ENCODE assay signal across 8 cellular contexts in genomic region chr10:102135956-102136526, GRCh38. TPM values are rescaled to one million over a fixed set of nuclear protein-coding genes. Genes with fewer than 3 reads are reported as not detected.
DNase-seq lines count a peak whose midpoint lies in the region; ATAC-seq, FAIRE-seq and TF ChIP-seq lines count a peak whose summit lies in the region.
"Had no signal": no experiment of that assay in that cellular context is flagged by ENCODE, and none has a peak within 500 bp of the region (broad histone marks: within the 10 kb centered on the region; RNA-seq: fewer than 3 reads in every experiment).

No MANE protein-coding gene starts in this region.

- H3K4me3 ChIP-seq in DOHH2 (ENCODE audit: low read length): peak overlapping the region; percentile 19; the same call in 1 of the 2 replicates
- H3K4me3 ChIP-seq in OCI-LY7 (ENCODE audit: low read depth, low read length, poor library complexity, severe bottlenecking): peak overlapping the region; percentile 87
- H3K4me3 ChIP-seq in keratinocyte (ENCODE audit: control insufficient read depth in 2 of 3, extremely low read depth in 1 of 3, insufficient read depth in 2 of 3, low read depth in 1 of 3, low read length in 3 of 3): peak overlapping the region in 2 of 3 experiments; percentile 22 to 46
- no peak overlapping the region for H3K4me3 ChIP-seq in colonic mucosa

- H3K27me3 ChIP-seq in CD4-positive, alpha-beta T cell (ENCODE audit: control insufficient read depth, insufficient read depth, low read length): no peaks in the 10 kb centered on the region
- no peaks in the 10 kb centered on the region for H3K27me3 ChIP-seq in DOHH2 (ENCODE audit: control insufficient read depth, low read length)
- no peaks in the 10 kb centered on the region for H3K27me3 ChIP-seq in keratinocyte (ENCODE audit: control insufficient read depth, extremely low read depth, insufficient read depth, low read length)
- no peaks in the 10 kb centered on the region for H3K27me3 ChIP-seq in colonic mucosa

- H3K4me1 Mint-ChIP-seq in CD4-positive, alpha-beta T cell (ENCODE audit: low read depth): peaks cover 39% of the 10 kb centered on the region

- no peaks in the 10 kb centered on the region for H3K9me3 Mint-ChIP-seq in CD4-positive, alpha-beta T cell

- DNase-seq in CD4-positive, alpha-beta T cell: no peak
- DNase-seq in OCI-LY7 (ENCODE audit: low spot score): no peak
- DNase-seq in keratinocyte (ENCODE audit: low read depth, low spot score): no peak
- DNase-seq in D341Med (ENCODE audit: low spot score): no peak
- no peak for DNase-seq in colonic mucosa
- DNase-seq: activated CD4-positive, alpha-beta T cell treated with anti-CD3 and anti-CD28 coated beads, Interleukin-2, amount 50 U/mL, for 1 hour had no signal

- H3K36me3 Mint-ChIP-seq in CD4-positive, alpha-beta T cell (ENCODE audit: low read depth): peaks cover 51% of the 10 kb centered on the region

- no peak for TF ChIP-seq CTCF in CD4-positive, alpha-beta T cell (IDR thresholded peaks at IDR 0.05)
- TF ChIP-seq CTCF in DOHH2 (IDR thresholded peaks at IDR 0.05; ENCODE audit: low read depth, low read length, poor library complexity, severe bottlenecking): no peak
- TF ChIP-seq CTCF in OCI-LY7 (conservative IDR thresholded peaks at IDR 0.05; ENCODE audit: low read length): no peak
- TF ChIP-seq CTCF in keratinocyte (optimal IDR thresholded peaks at IDR 0.05 in 1 of 3, IDR thresholded peaks at IDR 0.05 in 1 of 3, conservative IDR thresholded peaks at IDR 0.05 in 1 of 3; ENCODE audit: extremely low read depth in 1 of 3, insufficient read depth in 2 of 3, low read length in 3 of 3): no peak
- no peak for TF ChIP-seq CTCF in colonic mucosa (IDR thresholded peaks at IDR 0.05)

- H3F3A ChIP-seq in DOHH2 (ENCODE audit: control insufficient read depth, insufficient read depth): no peaks in the 10 kb centered on the region

- H3K27me3 Mint-ChIP-seq in CD4-positive, alpha-beta T cell: no peaks in the 10 kb centered on the region

- H3K36me3 ChIP-seq in DOHH2 (ENCODE audit: control insufficient read depth, low read length) (peaks cover 81% of the 10 kb centered on the region), OCI-LY7 (ENCODE audit: insufficient read depth, low read length) (peaks cover 75% of the 10 kb centered on the region), keratinocyte (ENCODE audit: control insufficient read depth in 2 of 2, extremely low read depth in 1 of 2, insufficient read depth in 2 of 2, low read length in 2 of 2) (peaks cover 37 to 48% of the 10 kb centered on the region in 2 experiments), colonic mucosa (peaks cover 26% of the 10 kb centered on the region)

- H3K4me1 ChIP-seq in DOHH2 (ENCODE audit: control insufficient read depth, low read length) (peaks cover 28% of the 10 kb centered on the region), OCI-LY7 (ENCODE audit: insufficient read depth, low read length, poor library complexity, severe bottlenecking) (peaks cover 34% of the 10 kb centered on the region), keratinocyte (ENCODE audit: control insufficient read depth, extremely low read depth, insufficient read depth, low read length) (peaks cover 46% of the 10 kb centered on the region), colonic mucosa (peaks cover 12% of the 10 kb centered on the region)

- intact Hi-C loops in CD4-positive, alpha-beta T cell (cut with DNase I, micrococcal nuclease): loop anchor here in 1 of 2 experiments (10.0 kb wide), 1 partner anchor 609 kb away; the partner anchor contains the start of gene WBP1L
- intact Hi-C loops in OCI-LY7 (cut with micrococcal nuclease; ENCODE audit: unreplicated experiment): no loop called here
- intact Hi-C loops in colonic mucosa (cut with DNase I): no loop called here

- peaks cover 10% of the 10 kb centered on the region for H3K9me1 ChIP-seq in keratinocyte (ENCODE audit: control insufficient read depth, extremely low read depth, insufficient read depth, low read length)

- H3K79me2 ChIP-seq in DOHH2 (ENCODE audit: control insufficient read depth, low read length): peaks cover 89% of the 10 kb centered on the region
- H3K79me2 ChIP-seq in OCI-LY7 (ENCODE audit: insufficient read depth, low read depth, low read length): peaks cover 78% of the 10 kb centered on the region
- peaks cover 82% of the 10 kb centered on the region for H3K79me2 ChIP-seq in keratinocyte (ENCODE audit: control insufficient read depth, insufficient read depth, low read length)

- H3K9me2 ChIP-seq in DOHH2 (replicated peaks; ENCODE audit: control insufficient read depth, low read length) (no peaks in the 10 kb centered on the region), OCI-LY7 (ENCODE audit: insufficient read depth, low read length) (no peaks in the 10 kb centered on the region)

- no peaks in the 10 kb centered on the region for H3K9me3 ChIP-seq in CD4-positive, alpha-beta T cell (ENCODE audit: control insufficient read depth, low read length)
- H3K9me3 ChIP-seq in DOHH2 (ENCODE audit: control insufficient read depth, insufficient read depth, low read length) (no peaks in the 10 kb centered on the region), OCI-LY7 (ENCODE audit: low read length) (no peaks in the 10 kb centered on the region), keratinocyte (ENCODE audit: control insufficient read depth, low read depth, low read length) (no peaks in the 10 kb centered on the region), colonic mucosa (no peaks in the 10 kb centered on the region)

- CTCF ChIA-PET in CD4-positive, alpha-beta T cell (lab: Charles Lee): interaction anchor here (0.8 to 1.1 kb wide), 2 partner anchors 16 to 33 kb away, joined by 3 to 4 read pairs; no protein-coding TSS in a partner anchor
- CTCF ChIA-PET in OCI-LY7 (lab: Charles Lee; ENCODE audit: unreplicated experiment): no interaction called here

- FAIRE-seq in keratinocyte (lab: Jason Lieb, UNC): no peak

- peak overlapping the region; percentile 65 for H3K4me3 Mint-ChIP-seq in CD4-positive, alpha-beta T cell

- H3K4me2 ChIP-seq in DOHH2 (ENCODE audit: low read length) (peak overlapping the region; percentile 87), OCI-LY7 (ENCODE audit: low read length) (peak overlapping the region; percentile 94), keratinocyte (ENCODE audit: control insufficient read depth, extremely low read depth, insufficient read depth, low read depth, low read length) (peak overlapping the region; percentile 56)

- dilution Hi-C loops in keratinocyte (cut with MboI; ENCODE audit: extremely low pct_ligation_motif_present, low sequenced_read_pairs): no loop called here

- no peak overlapping the region for H2AFZ ChIP-seq in OCI-LY7 (ENCODE audit: low read length)
- H2AFZ ChIP-seq in keratinocyte (ENCODE audit: control insufficient read depth, low read length): no peak overlapping the region

- peak overlapping the region; percentile 27 for H3K27ac Mint-ChIP-seq in CD4-positive, alpha-beta T cell

- H3K9ac ChIP-seq in keratinocyte (ENCODE audit: control insufficient read depth, extremely low read depth, insufficient read depth, low read length) (peak overlapping the region; percentile 13), colonic mucosa (ENCODE audit: low read depth in 2 of 2, low read length in 2 of 2) (peak overlapping the region in 1 of 2 donors; percentile 3)

- ATAC-seq in CD4-positive, alpha-beta T cell (ENCODE audit: poor library complexity): no peak
- ATAC-seq in GM19467 (IDR thresholded peaks at IDR 0.05; ENCODE audit: unreplicated experiment): no peak

- H4K20me1 ChIP-seq in DOHH2 (ENCODE audit: control insufficient read depth, insufficient read depth, low read depth, low read length): peaks cover 17% of the 10 kb centered on the region
- H4K20me1 ChIP-seq in OCI-LY7 (ENCODE audit: insufficient read depth, low read length): peaks cover 22% of the 10 kb centered on the region
- H4K20me1 ChIP-seq in keratinocyte (ENCODE audit: control insufficient read depth, extremely low read depth, insufficient read depth, low read length): peaks cover 56% of the 10 kb centered on the region

- no TSS peak for BruUV-seq in OCI-LY7 (replicated peaks; lab: Mats Ljungman, UMichigan)

- POLR2A ChIA-PET in CD4-positive, alpha-beta T cell (lab: Charles Lee): interaction anchor here (2.0 kb wide), 1 partner anchor 16 kb away, joined by 8 read pairs; the partner anchor contains the start of gene NOLC1
- POLR2A ChIA-PET in OCI-LY7 (lab: Charles Lee): interaction anchor here (0.5 to 4.0 kb wide), 5 partner anchors 12 to 1056 kb away, joined by 3 to 18 read pairs (median 5); partner anchors contain the start of gene NOLC1

- no peak overlapping the region for H3K27ac ChIP-seq in CD4-positive, alpha-beta T cell (ENCODE audit: low read depth, low read length)
- no peak overlapping the region for H3K27ac ChIP-seq in DOHH2 (ENCODE audit: low read depth, low read length)
- H3K27ac ChIP-seq in OCI-LY7 (ENCODE audit: low read depth, low read length, poor library complexity, severe bottlenecking): no peak overlapping the region
- H3K27ac ChIP-seq in keratinocyte (ENCODE audit: control insufficient read depth, insufficient read depth, low read length): peak overlapping the region; percentile 51
- no peak overlapping the region for H3K27ac ChIP-seq in colonic mucosa

RNA-seq across cellular contexts. Expression of gene PPRC1, which starts 3.2 kb away (rescaled TPM):
- total RNA-seq in CD4-positive, alpha-beta T cell: 10 to 100 TPM; 22.0 to 22.9 TPM
- total RNA-seq in OCI-LY7 (2014; rRNA removed; shearing (Covaris generic)): 29.8 and 47.1 TPM in 2 replicates
- 70.0 and 77.2 TPM in 2 replicates for total RNA-seq in OCI-LY7 (2022)
- polyA plus RNA-seq in keratinocyte: 12.9 to 31.0 TPM (median 17.9 TPM) in 3 replicates
- polyA plus RNA-seq in keratinocyte (2011; ENCODE audit: low read depth): 16.0 TPM
- polyA plus RNA-seq in keratinocyte (2011; cell fraction: cytosol; rRNA removed): 14.2 and 17.1 TPM in 2 replicates
- 70.5 and 71.2 TPM in 2 replicates for polyA plus RNA-seq in keratinocyte (2011; cell fraction: nucleus; rRNA removed)
- 33.2 and 39.2 TPM in 2 replicates for polyA plus RNA-seq in keratinocyte (2012; ENCODE audit: low replicate concordance)
- 28.1 to 117 TPM (median 35.9 TPM) in 3 replicates for polyA minus RNA-seq in keratinocyte
- 27.6 TPM for polyA minus RNA-seq in keratinocyte (2011; cell fraction: cytosol; rRNA and poly(A)+ RNA removed)
- polyA minus RNA-seq in keratinocyte (2011; cell fraction: nucleus; rRNA and poly(A)+ RNA removed): 32.9 and 36.4 TPM in 2 replicates
- 10 to 100 TPM; 17.0 to 36.1 TPM for total RNA-seq in colonic mucosa

RNA-seq across cellular contexts. Expression of gene LDB1, which starts 15.9 kb away (rescaled TPM):
- total RNA-seq in CD4-positive, alpha-beta T cell: 100 to 1,000 TPM; 116 to 117 TPM
- total RNA-seq in OCI-LY7 (2014; rRNA removed; shearing (Covaris generic)): 50.8 and 58.6 TPM in 2 replicates
- total RNA-seq in OCI-LY7 (2022): 60.9 and 64.8 TPM in 2 replicates
- 71.7 to 166 TPM (median 97.3 TPM) in 3 replicates for polyA plus RNA-seq in keratinocyte
- 23.5 TPM for polyA plus RNA-seq in keratinocyte (2011; ENCODE audit: low read depth)
- 57.6 and 69.3 TPM in 2 replicates for polyA plus RNA-seq in keratinocyte (2011; cell fraction: cytosol; rRNA removed)
- polyA plus RNA-seq in keratinocyte (2011; cell fraction: nucleus; rRNA removed): 344 and 409 TPM in 2 replicates
- polyA plus RNA-seq in keratinocyte (2012; ENCODE audit: low replicate concordance): 59.9 and 64.4 TPM in 2 replicates
- 179 to 205 TPM (median 190 TPM) in 3 replicates for polyA minus RNA-seq in keratinocyte
- polyA minus RNA-seq in keratinocyte (2011; cell fraction: cytosol; rRNA and poly(A)+ RNA removed): 107 TPM
- polyA minus RNA-seq in keratinocyte (2011; cell fraction: nucleus; rRNA and poly(A)+ RNA removed): 104 and 137 TPM in 2 replicates
- total RNA-seq in colonic mucosa: 10 to 100 TPM; 30.8 to 31.4 TPM

RNA-seq across cellular contexts. Expression of gene NOLC1, which starts 16.1 kb away (rescaled TPM):
- 10 to 100 TPM; 34.2 to 36.1 TPM for total RNA-seq in CD4-positive, alpha-beta T cell
- total RNA-seq in OCI-LY7 (2014; rRNA removed; shearing (Covaris generic)): 93.5 and 120 TPM in 2 replicates
- total RNA-seq in OCI-LY7 (2022): 131 and 152 TPM in 2 replicates
- polyA plus RNA-seq in keratinocyte: 76.2 to 195 TPM (median 126 TPM) in 3 replicates
- polyA plus RNA-seq in keratinocyte (2011; ENCODE audit: low read depth): 45.3 TPM
- polyA plus RNA-seq in keratinocyte (2011; cell fraction: cytosol; rRNA removed): 119 and 132 TPM in 2 replicates
- polyA plus RNA-seq in keratinocyte (2011; cell fraction: nucleus; rRNA removed): 133 and 187 TPM in 2 replicates
- 48.3 and 103 TPM in 2 replicates for polyA plus RNA-seq in keratinocyte (2012; ENCODE audit: low replicate concordance)
- 36.8 to 101 TPM (median 48.8 TPM) in 3 replicates for polyA minus RNA-seq in keratinocyte
- 58.7 TPM for polyA minus RNA-seq in keratinocyte (2011; cell fraction: cytosol; rRNA and poly(A)+ RNA removed)
- 36.8 and 63.9 TPM in 2 replicates for polyA minus RNA-seq in keratinocyte (2011; cell fraction: nucleus; rRNA and poly(A)+ RNA removed)
- total RNA-seq in colonic mucosa: 10 to 100 TPM; 34.5 to 68.2 TPM
